ENCODE assay signal across 9 cellular contexts in the genomic region with DNA sequence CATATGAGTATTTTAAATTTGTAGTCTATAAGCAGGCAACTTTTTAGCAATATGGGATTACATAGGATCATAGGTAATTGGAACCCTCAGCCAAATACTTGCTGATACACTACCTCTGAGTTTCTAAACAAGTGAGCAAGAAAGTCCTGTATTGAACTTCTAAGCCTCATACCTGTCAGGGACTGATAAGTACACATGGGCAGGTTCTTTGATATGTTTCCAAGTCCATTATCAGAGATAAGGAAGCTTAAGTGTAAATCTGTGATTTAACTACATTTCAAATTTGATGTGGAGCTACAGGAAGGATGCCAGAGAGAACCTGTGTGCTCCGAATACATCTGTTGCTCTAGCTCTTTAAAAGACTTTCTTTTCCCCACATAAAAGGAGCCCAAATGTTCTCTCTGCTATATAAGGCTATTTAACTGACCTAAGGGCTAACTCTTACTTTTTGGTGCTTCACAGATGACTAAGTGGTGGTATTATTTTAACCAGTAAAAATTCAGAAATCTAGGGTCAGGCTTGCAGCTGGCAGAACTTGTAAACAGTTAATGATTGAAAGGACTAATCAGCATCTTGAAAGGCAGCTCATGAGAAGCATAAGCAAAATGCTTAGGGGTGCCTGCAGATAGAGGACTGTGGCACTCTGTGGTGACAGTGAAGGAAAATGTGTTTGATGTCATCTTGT.
DNase-seq lines count a peak whose midpoint lies in the region; ATAC-seq, FAIRE-seq and TF ChIP-seq lines count a peak whose summit lies in the region.
"Had no signal": no experiment of that assay in that cellular context is flagged by ENCODE, and none has a peak within 500 bp of the region (broad histone marks: within the 10 kb centered on the region; RNA-seq: fewer than 3 reads in every experiment).

No MANE protein-coding gene starts in this region.

- TF ChIP-seq CTCF in cardiac muscle cell (IDR thresholded peaks at IDR 0.05; ENCODE audit: low read depth, low read length) (no peak), adrenal gland (IDR thresholded peaks at IDR 0.05) (no peak)

- no peaks in the 10 kb centered on the region for H3K9me3 ChIP-seq in cardiac muscle cell (ENCODE audit: low read depth)
- no peaks in the 10 kb centered on the region for H3K9me3 ChIP-seq in small intestine (ENCODE audit: control insufficient read depth, low read depth)
- no peaks in the 10 kb centered on the region for H3K9me3 ChIP-seq in adrenal gland (replicated peaks in 1 of 3)

- H3K27me3 ChIP-seq in cardiac muscle cell (no peaks in the 10 kb centered on the region), small intestine (ENCODE audit: control insufficient read depth in 2 of 2, insufficient read depth in 2 of 2, low read length in 2 of 2) (no peaks in the 10 kb centered on the region), adrenal gland (no peaks in the 10 kb centered on the region)

- no peak overlapping the region for H3K4me3 ChIP-seq in cardiac muscle cell
- H3K4me3 ChIP-seq in Jurkat, Clone E6-1 (ENCODE audit: low read length) = no peak overlapping the region
- H3K4me3 ChIP-seq in small intestine (ENCODE audit: low read depth in 1 of 2, low read length in 2 of 2) = no peak overlapping the region
- H3K4me3 ChIP-seq in adrenal gland = no peak overlapping the region

- 11 to 57% (median 18%) methylated on average over 1 of the region's 1 CpG for WGBS in small intestine, 3 donors
- WGBS in adrenal gland, 4 donors = 69 to 80% (median 77%) methylated on average over 1 of the region's 1 CpG

- intact Hi-C loops in left cardiac atrium (cut with DNase I) (no loop called here), adrenal gland (cut with DNase I) (no loop called here)

- H3K27ac ChIP-seq in cardiac muscle cell = peak overlapping the region; percentile 25
- no peak overlapping the region for H3K27ac ChIP-seq in small intestine (ENCODE audit: low read depth in 1 of 2, low read length in 1 of 2)
- H3K27ac ChIP-seq in adrenal gland = no peak overlapping the region

- TF ChIP-seq POLR2A in adrenal gland (IDR thresholded peaks at IDR 0.05) = no peak

- DNase-seq in cardiac muscle cell (ENCODE audit: low read depth in 1 of 2, low spot score in 1 of 2) (no peak), left cardiac atrium (no peak), small intestine (peak; percentile 57), adrenal gland (no peak), UCSD-AML1 (lab: John Stamatoyannopoulos, UW; ENCODE audit: unreplicated experiment) (no peak), NCI-H2107 (lab: John Stamatoyannopoulos, UW) (no peak)
- DNase-seq in Jurkat, Clone E6-1 (ENCODE audit: low read depth, low spot score) = peak; percentile 10
- DNase-seq: activated CD4-positive, alpha-beta T cell treated with anti-CD3 and anti-CD28 coated beads for 36 hours had no signal

- peaks cover 34% of the 10 kb centered on the region for H3K4me1 ChIP-seq in cardiac muscle cell (ENCODE audit: low read depth)
- peaks cover 3% of the 10 kb centered on the region in 2 donors for H3K4me1 ChIP-seq in small intestine (ENCODE audit: control insufficient read depth in 2 of 2, insufficient read depth in 1 of 2, low read depth in 1 of 2, low read length in 1 of 2)
- no peaks in the 10 kb centered on the region for H3K4me1 ChIP-seq in adrenal gland (replicated peaks in 1 of 2)

- ATAC-seq in left cardiac atrium = no peak
- ATAC-seq in HG02763 (IDR thresholded peaks at IDR 0.05; ENCODE audit: unreplicated experiment) = peak; percentile 87
- ATAC-seq: activated CD4-positive, alpha-beta T cell treated with anti-CD3 and anti-CD28 coated beads for 36 hours had no signal

- no peak for FAIRE-seq in small intestine (lab: Jason Lieb, UNC)

- H3K36me3 ChIP-seq in cardiac muscle cell (no peaks in the 10 kb centered on the region), small intestine (ENCODE audit: control insufficient read depth in 2 of 2, insufficient read depth in 2 of 2, low read length in 2 of 2) (peaks cover 0 to 5% of the 10 kb centered on the region in 2 donors), adrenal gland (replicated peaks in 1 of 2) (no peaks in the 10 kb centered on the region)

Comparison
In these comparisons a context has a peak if more than half of its experiments do, and no peak if none do; other contexts are left out.
1. DNase-seq: peak in Jurkat, Clone E6-1 (single experiment) and small intestine (single experiment); none in cardiac muscle cell (0 of 2), left cardiac atrium (single experiment), adrenal gland (0 of 7), UCSD-AML1 (single experiment) and NCI-H2107 (single experiment).